Comparison of ENCODE assay signal across 16 cellular contexts in the genomic region with DNA sequence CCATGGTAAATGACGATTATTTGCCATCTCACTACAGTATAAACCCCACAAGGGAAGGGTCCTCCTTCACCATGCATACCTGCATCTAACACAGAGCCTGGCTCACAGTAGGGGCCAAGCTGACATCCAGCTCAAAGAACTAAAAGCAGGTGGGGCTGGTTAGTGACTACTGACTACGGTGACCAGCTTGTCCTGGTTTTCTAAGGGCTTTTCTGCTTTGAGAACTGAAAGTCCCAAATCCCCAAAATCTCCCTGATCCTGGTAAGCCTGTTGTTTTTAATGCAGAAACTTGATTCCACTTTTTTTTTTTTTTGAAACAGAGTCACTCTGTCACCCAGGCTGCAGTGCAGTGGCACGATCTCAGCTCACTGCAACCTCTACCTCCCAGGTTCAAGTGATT.
DNase-seq lines count a peak whose midpoint lies in the region; ATAC-seq and TF ChIP-seq lines count a peak whose summit lies in the region.
"Had no signal": no experiment of that assay in that cellular context is flagged by ENCODE, and none has a peak within 500 bp of the region (broad histone marks: within the 10 kb centered on the region; RNA-seq: fewer than 3 reads in every experiment).

No MANE protein-coding gene starts in this region.

- peaks cover 0 to 90% (median 51%) of the 10 kb centered on the region in 4 donors for H3K4me1 ChIP-seq in esophagus muscularis mucosa
- peaks cover 0 to 38% (median 22%) of the 10 kb centered on the region in 4 donors for H3K4me1 ChIP-seq in sigmoid colon
- H3K4me1 ChIP-seq: A549 had no signal

- no peak for TF ChIP-seq EP300 in esophagus muscularis mucosa (IDR thresholded peaks at IDR 0.05)
- no peak for TF ChIP-seq EP300 in sigmoid colon (IDR thresholded peaks at IDR 0.05)

- WGBS in esophagus muscularis mucosa = 78% methylated on average over 3 of the region's 3 CpGs
- whole genome bisulfite sequencing in sigmoid colon, 2 donors = 93 to 95% methylated on average over 3 of the region's 3 CpGs

- TF ChIP-seq CTCF in esophagus muscularis mucosa (IDR thresholded peaks at IDR 0.05) (no peak), sigmoid colon (IDR thresholded peaks at IDR 0.05) (no peak)

- peaks cover 16% of the 10 kb centered on the region for H3K36me3 Mint-ChIP-seq in activated CD4-positive, alpha-beta T cell treated with anti-CD3 and anti-CD28 coated beads, Interleukin-2, amount 10 ng/mL, durations not matched to agents 24 days and 14 days (ENCODE audit: low read depth)

- no peaks in the 10 kb centered on the region for H3K27me3 Mint-ChIP-seq in stimulated activated naive CD8-positive, alpha-beta T cell treated with anti-CD3 and anti-CD28 coated beads, Interleukin-15, amount 100 ng/mL, for 72 hours
- H3K27me3 Mint-ChIP-seq in activated CD4-positive, alpha-beta T cell treated with anti-CD3 and anti-CD28 coated beads, Interleukin-2, amount 10 ng/mL, durations not matched to agents 24 days and 14 days = no peaks in the 10 kb centered on the region

- H3K9me3 Mint-ChIP-seq in stimulated activated naive CD8-positive, alpha-beta T cell treated with anti-CD3 and anti-CD28 coated beads, Interleukin-15, amount 100 ng/mL, for 72 hours = peaks cover 6 to 9% of the 10 kb centered on the region in 2 donors
- H3K9me3 Mint-ChIP-seq in activated CD4-positive, alpha-beta T cell treated with anti-CD3 and anti-CD28 coated beads, Interleukin-2, amount 10 ng/mL, durations not matched to agents 24 days and 14 days = no peaks in the 10 kb centered on the region
- H3K9me3 Mint-ChIP-seq: H9 had no signal

- intact Hi-C loops in esophagus muscularis mucosa (cut with DNase I) = no loop called here
- intact Hi-C loops in sigmoid colon (cut with DNase I) = no loop called here
- intact Hi-C loops in activated CD4-positive, alpha-beta T cell treated with anti-CD3 and anti-CD28 coated beads, Interleukin-2, amount 10 ng/mL, durations not matched to agents 24 days and 14 days (cut with micrococcal nuclease) = no loop called here

- H3K27ac Mint-ChIP-seq in stimulated activated naive CD8-positive, alpha-beta T cell treated with anti-CD3 and anti-CD28 coated beads, Interleukin-15, amount 100 ng/mL, for 72 hours = peak overlapping the region; percentile 22 to 65
- no peak overlapping the region for H3K27ac Mint-ChIP-seq in activated CD4-positive, alpha-beta T cell treated with anti-CD3 and anti-CD28 coated beads, Interleukin-2, amount 10 ng/mL, durations not matched to agents 24 days and 14 days
- H3K27ac Mint-ChIP-seq: CD8-positive, alpha-beta T cell had no signal

- no peak for TF ChIP-seq POLR2A in esophagus muscularis mucosa (IDR thresholded peaks at IDR 0.05; ENCODE audit: low read depth)
- TF ChIP-seq POLR2A in sigmoid colon (IDR thresholded peaks at IDR 0.05) = no peak

- ATAC-seq in stimulated activated naive CD8-positive, alpha-beta T cell treated with anti-CD3 and anti-CD28 coated beads, Interleukin-15, amount 100 ng/mL, for 72 hours = no peak
- no peak for ATAC-seq in stimulated activated naive CD8-positive, alpha-beta T cell treated with anti-CD3 and anti-CD28 coated beads, Interleukin-15, Interleukin-2, amounts not matched to agents 100 U/mL and 50 U/mL, for 24 hours
- ATAC-seq: A549; CD8-positive, alpha-beta T cell had no signal

- H3K9me3 ChIP-seq in esophagus muscularis mucosa = no peaks in the 10 kb centered on the region
- no peaks in the 10 kb centered on the region for H3K9me3 ChIP-seq in sigmoid colon
- H3K9me3 ChIP-seq: A549 had no signal

- H3K4me1 Mint-ChIP-seq in stimulated activated naive CD8-positive, alpha-beta T cell treated with anti-CD3 and anti-CD28 coated beads, Interleukin-15, amount 100 ng/mL, for 72 hours = no peaks in the 10 kb centered on the region
- H3K4me1 Mint-ChIP-seq in activated CD4-positive, alpha-beta T cell treated with anti-CD3 and anti-CD28 coated beads, Interleukin-2, amount 10 ng/mL, durations not matched to agents 24 days and 14 days = peaks cover 3% of the 10 kb centered on the region

- H3K27ac ChIP-seq in esophagus muscularis mucosa (replicated peaks in 1 of 4) = peak overlapping the region; percentile 32 to 67 (median 52)
- peak overlapping the region; percentile 49 to 95 (median 53) for H3K27ac ChIP-seq in sigmoid colon
- H3K27ac ChIP-seq: 22Rv1, A549, KMS-11 had no signal

- no peak overlapping the region for H3K4me3 ChIP-seq in esophagus muscularis mucosa
- no peak overlapping the region for H3K4me3 ChIP-seq in sigmoid colon
- H3K4me3 ChIP-seq: A549 had no signal

- H3K27me3 ChIP-seq in esophagus muscularis mucosa (no peaks in the 10 kb centered on the region), sigmoid colon (no peaks in the 10 kb centered on the region)

- H3K36me3 ChIP-seq in esophagus muscularis mucosa (peaks cover 28 to 100% (median 100%) of the 10 kb centered on the region in 4 donors), sigmoid colon (peaks cover 86 to 100% (median 94%) of the 10 kb centered on the region in 4 donors)

- in situ Hi-C loops in G401 (cut with HindIII; ENCODE audit: low sequenced_read_pairs) = no loop called here

- H3K4me3 Mint-ChIP-seq in stimulated activated naive CD8-positive, alpha-beta T cell treated with anti-CD3 and anti-CD28 coated beads, Interleukin-15, amount 100 ng/mL, for 72 hours = no peak overlapping the region
- H3K4me3 Mint-ChIP-seq in activated CD4-positive, alpha-beta T cell treated with anti-CD3 and anti-CD28 coated beads, Interleukin-2, amount 10 ng/mL, durations not matched to agents 24 days and 14 days = no peak overlapping the region
- H3K4me3 Mint-ChIP-seq: CD8-positive, alpha-beta T cell; H9 had no signal

- no peak for DNase-seq in stimulated activated naive CD8-positive, alpha-beta T cell treated with anti-CD3 and anti-CD28 coated beads, Interleukin-15, amount 100 ng/mL, for 72 hours
- no peak for DNase-seq in stimulated activated naive CD8-positive, alpha-beta T cell treated with anti-CD3 and anti-CD28 coated beads, Interleukin-15, Interleukin-2, amounts not matched to agents 100 U/mL and 50 U/mL, for 24 hours
- DNase-seq in esophagus muscularis mucosa (ENCODE audit: extremely low spot score) (no peak), sigmoid colon (no peak), HUDEP-2 (lab: John Stamatoyannopoulos, UW; ENCODE audit: unreplicated experiment in 76 of 76) (no peak), G401 (ENCODE audit: low spot score) (no peak)
- no peak for DNase-seq in activated CD4-positive, alpha-beta T cell treated with anti-CD3 and anti-CD28 coated beads, Interleukin-2, amount 10 ng/mL, durations not matched to agents 24 days and 14 days
- DNase-seq: AML-193; Calu3; CD8-positive, alpha-beta T cell; GDM1; GOT3; H9 had no signal
